In genomic region chr14:50127802-50128201, GRCh38 we compare ENCODE assay signal across 16 cellular contexts. TPM values are rescaled to one million over a fixed set of nuclear protein-coding genes. Genes with fewer than 3 reads are reported as not detected.
DNase-seq lines count a peak whose midpoint lies in the region; TF ChIP-seq lines count a peak whose summit lies in the region.
"Had no signal": no experiment of that assay in that cellular context is flagged by ENCODE, and none has a peak within 500 bp of the region (broad histone marks: within the 10 kb centered on the region; RNA-seq: fewer than 3 reads in every experiment).

No MANE protein-coding gene starts in this region.

- H2BK12ac ChIP-seq in H9 (ENCODE audit: insufficient read length, low read depth, low read length), result no peak overlapping the region

- H3K23me2 ChIP-seq in H9 (ENCODE audit: insufficient read length, low read depth, low read length, poor library complexity, severe bottlenecking), result no peaks in the 10 kb centered on the region

- H3K27ac ChIP-seq in H9 (ENCODE audit: insufficient read length, low read depth, low read length) (no peak overlapping the region), GM23248 (no peak overlapping the region)

- H3T11ph ChIP-seq in H9 (ENCODE audit: low read length), result no peak overlapping the region

- no peaks in the 10 kb centered on the region for H3K9me3 Mint-ChIP-seq in H9
- no peaks in the 10 kb centered on the region for H3K9me3 Mint-ChIP-seq in HFFc6
- H3K9me3 Mint-ChIP-seq in endothelial cell (ENCODE audit: unreplicated experiment), result no peaks in the 10 kb centered on the region
- H3K9me3 Mint-ChIP-seq: CD8-positive, alpha-beta T cell had no signal

- no peak overlapping the region for H2BK15ac ChIP-seq in H9 (ENCODE audit: low read depth, low read length)

- H3K27me3 Mint-ChIP-seq in H9 (ENCODE audit: low read depth) (no peaks in the 10 kb centered on the region), HFFc6 (ENCODE audit: insufficient read depth) (no peaks in the 10 kb centered on the region), endothelial cell (ENCODE audit: unreplicated experiment) (no peaks in the 10 kb centered on the region)

- H3K4me3 Mint-ChIP-seq in H9, result no peak overlapping the region
- no peak overlapping the region for H3K4me3 Mint-ChIP-seq in HFFc6
- no peak overlapping the region for H3K4me3 Mint-ChIP-seq in endothelial cell (ENCODE audit: unreplicated experiment)
- H3K4me3 Mint-ChIP-seq: CD8-positive, alpha-beta T cell; GM23338 had no signal

- peak overlapping the region in 2 of 3 experiments; percentile 64 to 71; a peak in 3 of 7 replicates for H3K27ac Mint-ChIP-seq in H9
- H3K27ac Mint-ChIP-seq in HFFc6, result peak overlapping the region; percentile 14; the same call in 1 of the 2 replicates
- peak overlapping the region; percentile 73 for H3K27ac Mint-ChIP-seq in endothelial cell (ENCODE audit: unreplicated experiment)
- H3K27ac Mint-ChIP-seq: CD8-positive, alpha-beta T cell; GM23338 had no signal

- no peak overlapping the region for H3K23ac ChIP-seq in H9 (ENCODE audit: insufficient read length, low read depth, low read length)

- H3K18ac ChIP-seq in H9 (ENCODE audit: insufficient read length, low read depth, low read length), result no peak overlapping the region

- H4K5ac ChIP-seq in H9 (ENCODE audit: insufficient read length, low read depth, low read length), result no peak overlapping the region

- no peaks in the 10 kb centered on the region for H3F3A ChIP-seq in GM23248 (ENCODE audit: insufficient read depth)

- H3K36me3 Mint-ChIP-seq in H9 (ENCODE audit: insufficient read depth in 1 of 3, low read depth in 3 of 3), result peaks cover 4 to 16% (median 8%) of the 10 kb centered on the region in 3 experiments; a peak in 6 of 7 replicates
- H3K36me3 Mint-ChIP-seq in HFFc6 (ENCODE audit: low read depth), result peaks cover 15% of the 10 kb centered on the region
- peaks cover 30% of the 10 kb centered on the region for H3K36me3 Mint-ChIP-seq in endothelial cell (ENCODE audit: low read depth, unreplicated experiment)

- no peak overlapping the region for H3K4ac ChIP-seq in H9 (ENCODE audit: low read depth, low read length)

- H2BK120ac ChIP-seq in H9 (ENCODE audit: low read depth, low read length, poor library complexity, severe bottlenecking), result no peak overlapping the region

- H3K27me3 ChIP-seq in H9 (ENCODE audit: insufficient read depth, low read length), result no peaks in the 10 kb centered on the region
- H3K27me3 ChIP-seq in GM23248 (replicated peaks; ENCODE audit: insufficient read depth), result no peaks in the 10 kb centered on the region

- H3K4me1 ChIP-seq in H9 (ENCODE audit: insufficient read depth, low read length) (no peaks in the 10 kb centered on the region), GM23248 (ENCODE audit: insufficient read depth) (no peaks in the 10 kb centered on the region)
- H3K4me1 ChIP-seq: Caco-2, HAP-1 had no signal

- H3K4me3 ChIP-seq in GM23248, result no peak overlapping the region
- H3K4me3 ChIP-seq: GM12878, GM23338, HAP-1 had no signal

- no peak overlapping the region for H4K91ac ChIP-seq in H9 (ENCODE audit: insufficient read length, low read depth, low read length)

- no peaks in the 10 kb centered on the region for H3K79me1 ChIP-seq in H9 (ENCODE audit: insufficient read depth, low read depth, low read length, poor library complexity, severe bottlenecking)

- H3K9ac ChIP-seq in H9 (ENCODE audit: extremely low read depth, insufficient read length, low read length), result no peak overlapping the region
- no peak overlapping the region for H3K9ac ChIP-seq in GM23248

- no peak overlapping the region for H2BK5ac ChIP-seq in H9 (ENCODE audit: insufficient read length, low read length)

- H3K4me1 Mint-ChIP-seq in H9 (peaks cover 2 to 3% of the 10 kb centered on the region in 2 experiments; a peak in 3 of 4 replicates), HFFc6 (ENCODE audit: low read depth) (no peaks in the 10 kb centered on the region), endothelial cell (ENCODE audit: unreplicated experiment) (peaks cover 7% of the 10 kb centered on the region)

- no peak overlapping the region for H3K4me2 ChIP-seq in H9 (ENCODE audit: insufficient read depth, insufficient read length, low read length)
- no peak overlapping the region for H3K4me2 ChIP-seq in GM23248 (ENCODE audit: unreplicated experiment)
- H3K4me2 ChIP-seq: GM23338 had no signal

- in situ Hi-C loops in GM23248 (cut with MboI), result no loop called here

- H3K9me2 ChIP-seq in GM23248 (ENCODE audit: insufficient read depth), result no peaks in the 10 kb centered on the region

- no peak overlapping the region for H2BK20ac ChIP-seq in H9 (ENCODE audit: low read depth, low read length, poor library complexity, severe bottlenecking)

- H2AK5ac ChIP-seq in H9 (ENCODE audit: insufficient read length, low read length), result no peak overlapping the region

- H3K9me3 ChIP-seq in H9 (ENCODE audit: control insufficient read depth, low read depth, low read length), result no peaks in the 10 kb centered on the region
- no peaks in the 10 kb centered on the region for H3K9me3 ChIP-seq in GM23248 (ENCODE audit: low read depth)
- H3K9me3 ChIP-seq: Caco-2, HAP-1 had no signal

- H3K79me2 ChIP-seq in H9 (ENCODE audit: insufficient read depth, low read length) (no peaks in the 10 kb centered on the region), GM23248 (ENCODE audit: insufficient read depth) (no peaks in the 10 kb centered on the region)

- H2AFZ ChIP-seq in H9 (ENCODE audit: low read length) (no peak overlapping the region), GM23248 (no peak overlapping the region)
- H2AFZ ChIP-seq: GM23338 had no signal

- no peak for TF ChIP-seq CTCF in H9 (conservative IDR thresholded peaks at IDR 0.05)
- TF ChIP-seq CTCF in HFFc6 (IDR thresholded peaks at IDR 0.05), result no peak
- TF ChIP-seq CTCF in endothelial cell (IDR thresholded peaks at IDR 0.05; ENCODE audit: unreplicated experiment), result no peak

- H3K14ac ChIP-seq in H9 (ENCODE audit: insufficient read depth, low read length), result no peak overlapping the region

- DNase-seq in H9, result no peak
- no peak for DNase-seq in HFFc6
- DNase-seq in endothelial cell (ENCODE audit: low spot score), result no peak
- DNase-seq in pons (ENCODE audit: low spot score), result no peak
- DNase-seq in GM23248, result no peak
- no peak for DNase-seq in NCI-H526 treated with DMSO at 0.1 percent for 48 hours (lab: John Stamatoyannopoulos, UW)
- DNase-seq: C1 segment of cervical spinal cord; Caco-2; CD8-positive, alpha-beta T cell; DMS 273 treated with DMSO at 0.1 percent for 48 hours; DMS79; EL; GDM1 had no signal

- no peak overlapping the region for H3K56ac ChIP-seq in H9 (ENCODE audit: insufficient read length, low read depth, low read length)

- WGBS in H9 (ENCODE audit: extremely low coverage, insufficient read length, low lambda C conversion rate), result no CpG with 5 or more reads among the region's 2 CpGs
- 98 to 99% methylated on average over 2 of the region's 2 CpGs for WGBS in GM23248 (ENCODE audit: low coverage in 1 of 2, low lambda C conversion rate in 2 of 2, missing lambda C conversion rate in 2 of 2), 2 experiments

- peaks cover 35% of the 10 kb centered on the region for H3K36me3 ChIP-seq in GM23248 (ENCODE audit: low read depth)
- H3K36me3 ChIP-seq: HAP-1 had no signal

- H4K20me1 ChIP-seq in H9 (ENCODE audit: control insufficient read depth, insufficient read depth, insufficient read length) (no peaks in the 10 kb centered on the region), GM23248 (ENCODE audit: insufficient read depth) (no peaks in the 10 kb centered on the region)

- H4K8ac ChIP-seq in H9 (replicated peaks; ENCODE audit: insufficient read length, low read depth, low read length), result no peak overlapping the region

RNA-seq across cellular contexts. Expression of gene VCPKMT, which starts 11.4 kb away (rescaled TPM):
- total RNA-seq in H9 (2021) (13.5 and 13.7 TPM in 2 replicates), endothelial cell (ENCODE audit: unreplicated experiment) (8.1 TPM)
- 1 to 10 TPM; 4.6 to 6.2 (median 5.4) TPM for total RNA-seq in HFFc6 (2021; fragmentation: NEBNext Ultra II Directional; extraction: Animal tissue kit (Norgen Biotek cat#: 25700))
- 7.5 and 8.2 TPM in 2 replicates for total RNA-seq in GM23248 (2014; rRNA removed; shearing (Covaris generic))
- polyA plus RNA-seq in GM23248 (2016; fragmentation: Nextera tagmentation; extraction: Ambion mirVana), result 7.7 and 9.4 TPM in 2 replicates

Comparison
In these comparisons a context has a peak if more than half of its experiments do, and no peak if none do; other contexts are left out.
1. H3K27ac Mint-ChIP-seq: peak in every context shown above with its lines; median percentile 73 in endothelial cell; 68 in H9; 14 in HFFc6.